22 cellular contexts compared by ENCODE assay signal in genomic region chr4:106063009-106063408, GRCh38.
DNase-seq lines count a peak whose midpoint lies in the region; ATAC-seq, FAIRE-seq and TF ChIP-seq lines count a peak whose summit lies in the region.
"Had no signal": no experiment of that assay in that cellular context is flagged by ENCODE, and none has a peak within 500 bp of the region (broad histone marks: within the 10 kb centered on the region; RNA-seq: fewer than 3 reads in every experiment).

No MANE protein-coding gene starts in this region.

- TF ChIP-seq EP300 in transverse colon (IDR thresholded peaks at IDR 0.05; ENCODE audit: low read depth): no peak

- DNase-seq in Caki2 (ENCODE audit: low read depth): peak; percentile 49
- DNase-seq in LoVo (ENCODE audit: low spot score): peak; percentile 14
- DNase-seq in bronchial epithelial cell (ENCODE audit: low read depth): peak; percentile 24
- DNase-seq in left lung: no peak
- DNase-seq in mucosa of descending colon: no peak
- no peak for DNase-seq in neural progenitor cell (ENCODE audit: low spot score)
- DNase-seq in transverse colon: no peak
- DNase-seq: activated T-cell treated with anti-CD3 and anti-CD28 coated beads, Interleukin-2, amount 50 U/mL, for 48 hours; CD4-positive, alpha-beta T cell; DMS53; hypothalamus; kidney; natural killer cell; NCI-H524 treated with DMSO at 0.1 percent for 48 hours; stimulated activated CD4-positive, alpha-beta T cell treated with anti-CD3 and anti-CD28 coated beads, Interleukin-2, amount 100 ng/mL, for 24 hours; stimulated activated naive CD4-positive, alpha-beta T cell; thyroid gland had no signal

- H3F3A ChIP-seq in neural progenitor cell (ENCODE audit: low read depth): no peaks in the 10 kb centered on the region

- H3K4me1 ChIP-seq in left lung (no peaks in the 10 kb centered on the region), mucosa of descending colon (ENCODE audit: low read depth) (no peaks in the 10 kb centered on the region), neural progenitor cell (no peaks in the 10 kb centered on the region), transverse colon (peaks cover 0 to 8% (median 2%) of the 10 kb centered on the region in 4 donors)

- FAIRE-seq in bronchial epithelial cell (lab: Jason Lieb, UNC): no peak
- FAIRE-seq: GM12891, HTR-8/SVneo, kidney had no signal

- H4K20me1 ChIP-seq in neural progenitor cell (ENCODE audit: low read depth): no peaks in the 10 kb centered on the region

- H3K36me3 ChIP-seq in bronchial epithelial cell (ENCODE audit: control insufficient read depth, insufficient read depth, low read length) (no peaks in the 10 kb centered on the region), left lung (no peaks in the 10 kb centered on the region), mucosa of descending colon (ENCODE audit: low read depth) (no peaks in the 10 kb centered on the region), neural progenitor cell (no peaks in the 10 kb centered on the region), transverse colon (no peaks in the 10 kb centered on the region)
- H3K36me3 ChIP-seq: thyroid gland had no signal

- peak overlapping the region in 1 of 2 donors; percentile 16 for H3K27ac ChIP-seq in left lung
- no peak overlapping the region for H3K27ac ChIP-seq in neural progenitor cell
- H3K27ac ChIP-seq in transverse colon: no peak overlapping the region
- H3K27ac ChIP-seq: thyroid gland had no signal

- no peak for TF ChIP-seq POLR2A in transverse colon (IDR thresholded peaks at IDR 0.05)

- H3K79me2 ChIP-seq in neural progenitor cell (ENCODE audit: low read depth): no peaks in the 10 kb centered on the region

- H3K4me3 ChIP-seq in bronchial epithelial cell (ENCODE audit: low read depth, low read length) (no peak overlapping the region), left lung (no peak overlapping the region), mucosa of descending colon (no peak overlapping the region), neural progenitor cell (no peak overlapping the region), transverse colon (no peak overlapping the region)
- H3K4me3 ChIP-seq: thyroid gland had no signal

- no peak overlapping the region for H3K4me2 ChIP-seq in neural progenitor cell

- no peak overlapping the region for H3K27ac Mint-ChIP-seq in neural progenitor cell
- no peak overlapping the region for H3K27ac Mint-ChIP-seq in activated T-helper 17 cell treated with anti-CD3 and anti-CD28 coated beads, Interleukin-2, amount 50 U/mL, for 72 hours
- H3K27ac Mint-ChIP-seq: activated naive CD4-positive, alpha-beta T cell treated with anti-CD3 and anti-CD28 coated beads, Interleukin-2, amount 50 U/mL, for 24 hours; CD4-positive, alpha-beta T cell; natural killer cell had no signal

- intact Hi-C loops in left lung (cut with DNase I) (no loop called here), mucosa of descending colon (cut with DNase I, micrococcal nuclease) (no loop called here), transverse colon (cut with DNase I; ENCODE audit: low total_unique reads) (no loop called here)

- no peaks in the 10 kb centered on the region for H3K27me3 ChIP-seq in bronchial epithelial cell (ENCODE audit: control insufficient read depth, insufficient read depth, low read length)
- H3K27me3 ChIP-seq in left lung: no peaks in the 10 kb centered on the region
- H3K27me3 ChIP-seq in neural progenitor cell: no peaks in the 10 kb centered on the region
- H3K27me3 ChIP-seq in transverse colon: no peaks in the 10 kb centered on the region
- H3K27me3 ChIP-seq: thyroid gland had no signal

- H2AFZ ChIP-seq in neural progenitor cell (replicated peaks): no peak overlapping the region

- no peaks in the 10 kb centered on the region for H3K4me1 Mint-ChIP-seq in neural progenitor cell
- no peaks in the 10 kb centered on the region for H3K4me1 Mint-ChIP-seq in activated T-helper 17 cell treated with anti-CD3 and anti-CD28 coated beads, Interleukin-2, amount 50 U/mL, for 72 hours
- H3K4me1 Mint-ChIP-seq: activated naive CD4-positive, alpha-beta T cell treated with anti-CD3 and anti-CD28 coated beads, Interleukin-2, amount 50 U/mL, for 24 hours; natural killer cell had no signal

- H3K36me3 Mint-ChIP-seq in neural progenitor cell: peaks cover 4% of the 10 kb centered on the region
- H3K36me3 Mint-ChIP-seq in activated T-helper 17 cell treated with anti-CD3 and anti-CD28 coated beads, Interleukin-2, amount 50 U/mL, for 72 hours (ENCODE audit: low read depth): no peaks in the 10 kb centered on the region
- H3K36me3 Mint-ChIP-seq: brain had no signal

- no peaks in the 10 kb centered on the region for H3K27me3 Mint-ChIP-seq in neural progenitor cell (ENCODE audit: insufficient read depth, low read depth)
- H3K27me3 Mint-ChIP-seq in activated T-helper 17 cell treated with anti-CD3 and anti-CD28 coated beads, Interleukin-2, amount 50 U/mL, for 72 hours: no peaks in the 10 kb centered on the region
- H3K27me3 Mint-ChIP-seq: activated naive CD4-positive, alpha-beta T cell treated with anti-CD3 and anti-CD28 coated beads, Interleukin-2, amount 50 U/mL, for 24 hours; brain; CD4-positive, alpha-beta T cell had no signal

- in situ Hi-C loops in Caki2 (cut with HindIII; ENCODE audit: low pct_unique_long_range_greater_than_20kb, low sequenced_read_pairs) (no loop called here), transverse colon (cut with MboI; ENCODE audit: low pct_ligation_motif_present in 1 of 4, low pct_unique_long_range_greater_than_20kb in 1 of 4, low sequenced_read_pairs in 3 of 4) (no loop called here)

- H3K9me3 Mint-ChIP-seq in neural progenitor cell: no peaks in the 10 kb centered on the region
- H3K9me3 Mint-ChIP-seq in activated T-helper 17 cell treated with anti-CD3 and anti-CD28 coated beads, Interleukin-2, amount 50 U/mL, for 72 hours: no peaks in the 10 kb centered on the region
- H3K9me3 Mint-ChIP-seq: CD4-positive, alpha-beta T cell had no signal

- ATAC-seq in left lung (peak; percentile 41), mucosa of descending colon (no peak)
- no peak for ATAC-seq in activated T-helper 17 cell treated with anti-CD3 and anti-CD28 coated beads, Interleukin-2, amount 50 U/mL, for 72 hours (replicated peaks)
- ATAC-seq: natural killer cell had no signal

- H3K9me3 ChIP-seq in left lung (no peaks in the 10 kb centered on the region), mucosa of descending colon (no peaks in the 10 kb centered on the region), neural progenitor cell (ENCODE audit: low read depth) (no peaks in the 10 kb centered on the region), transverse colon (no peaks in the 10 kb centered on the region)
- H3K9me3 ChIP-seq: thyroid gland had no signal

- no peak overlapping the region for H3K4me3 Mint-ChIP-seq in neural progenitor cell
- H3K4me3 Mint-ChIP-seq in activated T-helper 17 cell treated with anti-CD3 and anti-CD28 coated beads, Interleukin-2, amount 50 U/mL, for 72 hours: no peak overlapping the region
- H3K4me3 Mint-ChIP-seq: activated naive CD4-positive, alpha-beta T cell treated with anti-CD3 and anti-CD28 coated beads, Interleukin-2, amount 50 U/mL, for 24 hours; brain; CD4-positive, alpha-beta T cell; natural killer cell had no signal

- no peak overlapping the region for H3K9ac ChIP-seq in neural progenitor cell

- WGBS in transverse colon (ENCODE audit: low coverage in 1 of 2), 2 donors: 70 to 75% methylated on average over 3 of the region's 3 CpGs

- no peak for TF ChIP-seq CTCF in bronchial epithelial cell (IDR thresholded peaks at IDR 0.05; ENCODE audit: insufficient read depth, low read length, severe bottlenecking)
- TF ChIP-seq CTCF in left lung (IDR thresholded peaks at IDR 0.05): no peak
- TF ChIP-seq CTCF in mucosa of descending colon (IDR thresholded peaks at IDR 0.05): no peak
- TF ChIP-seq CTCF in neural progenitor cell (IDR thresholded peaks at IDR 0.05): no peak
- TF ChIP-seq CTCF in transverse colon (IDR thresholded peaks at IDR 0.05): no peak

Comparison
In these comparisons a context has a peak if more than half of its experiments do, and no peak if none do; other contexts are left out.
1. DNase-seq: peak in Caki2 (single experiment), LoVo (single experiment) and bronchial epithelial cell (single experiment); none in left lung (0 of 2), mucosa of descending colon (0 of 3), neural progenitor cell (single experiment) and transverse colon (single experiment).